25 cellular contexts compared by ENCODE assay signal in genomic region chr10:44182909-44183308, GRCh38.
"Had no signal": no experiment of that assay in that cellular context is flagged by ENCODE, and none has a peak within 500 bp of the region (broad histone marks: within the 10 kb centered on the region; RNA-seq: fewer than 3 reads in every experiment).

No MANE protein-coding gene starts in this region.

- H3K4me2 ChIP-seq: neural progenitor cell had no signal

- H3K4me1 ChIP-seq: prostate gland, thyroid gland, upper lobe of left lung had no signal

- DNase-seq: naive thymus-derived CD4-positive, alpha-beta T cell; occipital lobe; ovary; right cardiac atrium; right lobe of liver; sigmoid colon; small intestine; stimulated activated CD4-positive, alpha-beta T cell treated with anti-CD3 and anti-CD28 coated beads, Interleukin-15, amount 100 ng/mL, for 24 hours; stimulated activated CD4-positive, alpha-beta T cell treated with anti-CD3 and anti-CD28 coated beads, Interleukin-2, amount 100 ng/mL, for 24 hours; stimulated activated CD4-positive, alpha-beta T cell treated with anti-CD3 and anti-CD28 coated beads, Interleukin-2, amount 100 ng/mL, for 48 hours; stimulated activated CD4-positive, alpha-beta T cell treated with anti-CD3 and anti-CD28 coated beads, Interleukin-4, amount 100 ng/mL, for 24 hours; stimulated activated naive B cell treated with anti-CD40 and anti-IgM and Interleukin-4, amounts not matched to agents 10 μg/mL and 1 μg/mL and 100 μg/mL, for 72 hours; stimulated activated naive CD4-positive, alpha-beta T cell treated with Interleukin-2 at 50 U/mL for 16 hours; stomach; thyroid gland; trophoblast cell; upper lobe of left lung had no signal

- H3K9me3 Mint-ChIP-seq: natural killer cell treated with Interleukin-12 subunit alpha and Interleukin-12 subunit beta and Interleukin-15 and Interleukin-18, amount 100 ng/mL, for 72 hours; neural progenitor cell; stimulated activated effector memory CD8-positive, alpha-beta T cell treated with anti-CD3 and anti-CD28 coated beads, Interleukin-12 subunit alpha, Interleukin-12 subunit beta, amount 100 ng/mL, for 72 hours; stimulated activated naive CD8-positive, alpha-beta T cell treated with anti-CD3 and anti-CD28 coated beads, Interleukin-15, Interleukin-2, amounts not matched to agents 100 ng/mL and 50 ng/mL, for 24 hours had no signal

- H3K27me3 ChIP-seq: neural progenitor cell, ovary, right lobe of liver, sigmoid colon, stomach, thyroid gland, tibial nerve, upper lobe of left lung, vagina had no signal

- H2AFZ ChIP-seq: neural progenitor cell had no signal

- H3K9me3 ChIP-seq: ovary, prostate gland, right lobe of liver, sigmoid colon, stomach, thoracic aorta, thyroid gland, tibial nerve, upper lobe of left lung, vagina had no signal

- H3K9ac ChIP-seq: neural progenitor cell had no signal

- H3K27ac ChIP-seq: neural progenitor cell, ovary, prostate gland, right lobe of liver, sigmoid colon, stomach, thoracic aorta, thyroid gland, tibial nerve, upper lobe of left lung, vagina had no signal

- ATAC-seq: naive thymus-derived CD4-positive, alpha-beta T cell; natural killer cell treated with Interleukin-12 subunit alpha and Interleukin-12 subunit beta and Interleukin-15 and Interleukin-18, amount 100 ng/mL, for 72 hours; right cardiac atrium; stimulated activated effector memory CD8-positive, alpha-beta T cell treated with anti-CD3 and anti-CD28 coated beads, Interleukin-12 subunit alpha, Interleukin-12 subunit beta, amount 100 ng/mL, for 72 hours; stimulated activated naive B cell treated with anti-CD40 and anti-IgM and Interleukin-4, amounts not matched to agents 10 μg/mL and 1 μg/mL and 100 μg/mL, for 72 hours had no signal

- H3K4me1 Mint-ChIP-seq: naive thymus-derived CD4-positive, alpha-beta T cell; stimulated activated effector memory CD8-positive, alpha-beta T cell treated with anti-CD3 and anti-CD28 coated beads, Interleukin-12 subunit alpha, Interleukin-12 subunit beta, amount 100 ng/mL, for 72 hours; stimulated activated naive B cell treated with anti-CD40 and anti-IgM and Interleukin-4, amounts not matched to agents 10 μg/mL and 1 μg/mL and 100 μg/mL, for 72 hours had no signal

- H3K4me3 ChIP-seq: neural progenitor cell, ovary, prostate gland, right lobe of liver, sigmoid colon, stomach, thoracic aorta, thyroid gland, tibial nerve, upper lobe of left lung, vagina had no signal

- H3K36me3 Mint-ChIP-seq: naive thymus-derived CD4-positive, alpha-beta T cell; natural killer cell treated with Interleukin-12 subunit alpha and Interleukin-12 subunit beta and Interleukin-15 and Interleukin-18, amount 100 ng/mL, for 72 hours; neural progenitor cell; stimulated activated effector memory CD8-positive, alpha-beta T cell treated with anti-CD3 and anti-CD28 coated beads, Interleukin-12 subunit alpha, Interleukin-12 subunit beta, amount 100 ng/mL, for 72 hours; stimulated activated naive B cell treated with anti-CD40 and anti-IgM and Interleukin-4, amounts not matched to agents 10 μg/mL and 1 μg/mL and 100 μg/mL, for 72 hours had no signal

- H3K27ac Mint-ChIP-seq: naive thymus-derived CD4-positive, alpha-beta T cell; natural killer cell treated with Interleukin-12 subunit alpha and Interleukin-12 subunit beta and Interleukin-15 and Interleukin-18, amount 100 ng/mL, for 72 hours; neural progenitor cell; stimulated activated effector memory CD8-positive, alpha-beta T cell treated with anti-CD3 and anti-CD28 coated beads, Interleukin-12 subunit alpha, Interleukin-12 subunit beta, amount 100 ng/mL, for 72 hours; stimulated activated naive B cell treated with anti-CD40 and anti-IgM and Interleukin-4, amounts not matched to agents 10 μg/mL and 1 μg/mL and 100 μg/mL, for 72 hours; stimulated activated naive CD8-positive, alpha-beta T cell treated with anti-CD3 and anti-CD28 coated beads, Interleukin-15, Interleukin-2, amounts not matched to agents 100 ng/mL and 50 ng/mL, for 24 hours had no signal

- H3K27me3 Mint-ChIP-seq: stimulated activated naive B cell treated with anti-CD40 and anti-IgM and Interleukin-4, amounts not matched to agents 10 μg/mL and 1 μg/mL and 100 μg/mL, for 72 hours had no signal

- H3K4me3 Mint-ChIP-seq: naive thymus-derived CD4-positive, alpha-beta T cell; natural killer cell treated with Interleukin-12 subunit alpha and Interleukin-12 subunit beta and Interleukin-15 and Interleukin-18, amount 100 ng/mL, for 72 hours; neural progenitor cell; stimulated activated effector memory CD8-positive, alpha-beta T cell treated with anti-CD3 and anti-CD28 coated beads, Interleukin-12 subunit alpha, Interleukin-12 subunit beta, amount 100 ng/mL, for 72 hours; stimulated activated naive B cell treated with anti-CD40 and anti-IgM and Interleukin-4, amounts not matched to agents 10 μg/mL and 1 μg/mL and 100 μg/mL, for 72 hours; stimulated activated naive CD8-positive, alpha-beta T cell treated with anti-CD3 and anti-CD28 coated beads, Interleukin-15, Interleukin-2, amounts not matched to agents 100 ng/mL and 50 ng/mL, for 24 hours had no signal

- H3K36me3 ChIP-seq: neural progenitor cell, ovary, prostate gland, right lobe of liver, sigmoid colon, stomach, thoracic aorta, thyroid gland, tibial nerve, upper lobe of left lung, vagina had no signal
